ENCODE assay signal across 10 cellular contexts in the genomic region with DNA sequence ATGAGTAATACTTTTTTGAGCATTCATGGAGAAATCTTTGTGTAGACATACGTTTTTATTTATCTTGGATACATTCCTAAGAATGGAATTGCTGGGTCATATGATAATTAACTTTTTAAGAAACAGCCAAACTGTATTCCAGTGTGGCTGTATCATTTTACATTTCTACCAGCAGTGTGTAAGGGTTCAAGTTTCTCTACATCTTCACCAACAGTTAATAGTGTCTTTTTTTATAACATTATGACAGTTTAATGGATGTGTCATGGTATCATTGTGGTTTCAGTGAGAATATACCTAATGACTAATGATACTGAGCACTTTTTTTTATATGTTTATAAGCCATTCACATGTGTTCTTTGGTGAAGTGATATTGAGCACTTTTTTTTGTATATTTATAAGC. TPM values are rescaled to one million over a fixed set of nuclear protein-coding genes. Genes with fewer than 3 reads are reported as not detected.
A peak's percentile ranks its signal among the peaks of the same experiment; 100 is the strongest.
DNase-seq lines count a peak whose midpoint lies in the region; ATAC-seq and TF ChIP-seq lines count a peak whose summit lies in the region.
"Had no signal": no experiment of that assay in that cellular context is flagged by ENCODE, and none has a peak within 500 bp of the region (broad histone marks: within the 10 kb centered on the region; RNA-seq: fewer than 3 reads in every experiment).

No MANE protein-coding gene starts in this region.

- H4K20me1 ChIP-seq in PC-9 (ENCODE audit: insufficient read depth): peaks cover 51% of the 10 kb centered on the region

- H3K4me3 ChIP-seq in PC-9: no peak overlapping the region

- peaks cover 90% of the 10 kb centered on the region for H3K4me1 Mint-ChIP-seq in activated naive CD4-positive, alpha-beta T cell treated with anti-CD3 and anti-CD28 coated beads, Interleukin-2, amount 50 U/mL, for 24 hours
- H3K4me1 Mint-ChIP-seq in stimulated activated naive CD8-positive, alpha-beta T cell treated with anti-CD3 and anti-CD28 coated beads, Interleukin-15, amount 100 ng/mL, for 72 hours: peaks cover 52% of the 10 kb centered on the region

- H3K4me2 ChIP-seq in PC-9: peak overlapping the region; percentile 24; the same call in 1 of the 2 replicates

- peaks cover 99% of the 10 kb centered on the region for H3K79me2 ChIP-seq in PC-9 (ENCODE audit: low read depth)

- H3K9me2 ChIP-seq in PC-9 (ENCODE audit: insufficient read depth): no peaks in the 10 kb centered on the region

- peak overlapping the region; percentile 53 for H3K27ac Mint-ChIP-seq in activated naive CD4-positive, alpha-beta T cell treated with anti-CD3 and anti-CD28 coated beads, Interleukin-2, amount 50 U/mL, for 24 hours
- no peak overlapping the region for H3K27ac Mint-ChIP-seq in stimulated activated naive CD8-positive, alpha-beta T cell treated with anti-CD3 and anti-CD28 coated beads, Interleukin-15, amount 100 ng/mL, for 72 hours

- H3K27ac ChIP-seq in PC-9 (peak overlapping the region; percentile 69), epithelial cell of prostate (peak overlapping the region; percentile 28)

- H3K27me3 Mint-ChIP-seq in activated naive CD4-positive, alpha-beta T cell treated with anti-CD3 and anti-CD28 coated beads, Interleukin-2, amount 50 U/mL, for 24 hours: no peaks in the 10 kb centered on the region
- no peaks in the 10 kb centered on the region for H3K27me3 Mint-ChIP-seq in stimulated activated naive CD8-positive, alpha-beta T cell treated with anti-CD3 and anti-CD28 coated beads, Interleukin-15, amount 100 ng/mL, for 72 hours

- H3K27me3 ChIP-seq in PC-9 (ENCODE audit: insufficient read depth, low read depth): no peaks in the 10 kb centered on the region

- peaks cover 6% of the 10 kb centered on the region for H3K36me3 Mint-ChIP-seq in activated naive CD4-positive, alpha-beta T cell treated with anti-CD3 and anti-CD28 coated beads, Interleukin-2, amount 50 U/mL, for 24 hours

- no peaks in the 10 kb centered on the region for H3K9me3 ChIP-seq in PC-9 (ENCODE audit: insufficient read depth, low read depth)

- POLR2A ChIA-PET in PC-9 (lab: Charles Lee; ENCODE audit: unreplicated experiment): interaction anchor here (0.7 kb wide), 1 partner anchor 343 kb away, joined by 6 read pairs; no protein-coding TSS in a partner anchor

- intact Hi-C loops in PC-9 (cut with micrococcal nuclease; ENCODE audit: unreplicated experiment): loop anchor here (1.0 to 5.0 kb wide), 2 partner anchors 11 to 182 kb away; no protein-coding TSS in a partner anchor

- no peak for DNase-seq in activated naive CD4-positive, alpha-beta T cell treated with anti-CD3 and anti-CD28 coated beads, Interleukin-2, amount 50 U/mL, for 16 hours
- DNase-seq in PC-9 (peak in 1 of 2 experiments; percentile 80), epithelial cell of prostate (ENCODE audit: low read depth, low spot score) (peak; percentile 73), SIG-M5 treated with dmso at 0.1 percent for 504 hours (lab: John Stamatoyannopoulos, UW; ENCODE audit: unreplicated experiment) (no peak)
- DNase-seq in stimulated activated naive CD8-positive, alpha-beta T cell treated with anti-CD3 and anti-CD28 coated beads, Interleukin-15, amount 100 ng/mL, for 72 hours: no peak
- DNase-seq: activated CD8-positive, alpha-beta memory T cell treated with anti-CD3 and anti-CD28 coated beads, Interleukin-2, amount 50 U/mL, for 4 hours; left ventricle myocardium superior had no signal

- BruUV-seq in PC-9 (replicated peaks; lab: Mats Ljungman, UMichigan): no TSS peak

- peak; percentile 92 for ATAC-seq in stimulated activated naive CD8-positive, alpha-beta T cell treated with anti-CD3 and anti-CD28 coated beads, Interleukin-15, amount 100 ng/mL, for 72 hours
- no peak for ATAC-seq in HG03354 (IDR thresholded peaks at IDR 0.05; ENCODE audit: poor library complexity, severe bottlenecking, unreplicated experiment)
- no peak for ATAC-seq in GM21390 (IDR thresholded peaks at IDR 0.05; ENCODE audit: unreplicated experiment)
- ATAC-seq: left ventricle myocardium superior had no signal

- H3K9me3 Mint-ChIP-seq in activated naive CD4-positive, alpha-beta T cell treated with anti-CD3 and anti-CD28 coated beads, Interleukin-2, amount 50 U/mL, for 24 hours: no peaks in the 10 kb centered on the region
- no peaks in the 10 kb centered on the region for H3K9me3 Mint-ChIP-seq in stimulated activated naive CD8-positive, alpha-beta T cell treated with anti-CD3 and anti-CD28 coated beads, Interleukin-15, amount 100 ng/mL, for 72 hours

- peak overlapping the region; percentile 67 for H3K4me3 Mint-ChIP-seq in activated naive CD4-positive, alpha-beta T cell treated with anti-CD3 and anti-CD28 coated beads, Interleukin-2, amount 50 U/mL, for 24 hours
- no peak overlapping the region for H3K4me3 Mint-ChIP-seq in stimulated activated naive CD8-positive, alpha-beta T cell treated with anti-CD3 and anti-CD28 coated beads, Interleukin-15, amount 100 ng/mL, for 72 hours

- no peaks in the 10 kb centered on the region for H3K36me3 ChIP-seq in PC-9 (ENCODE audit: low read depth)

- TF ChIP-seq CTCF in PC-9 (conservative IDR thresholded peaks at IDR 0.05): no peak

- CTCF ChIA-PET in PC-9 (lab: Charles Lee): no interaction called here

- no peak overlapping the region for H2AFZ ChIP-seq in PC-9

- peaks cover 15% of the 10 kb centered on the region; the same call in 1 of the 2 replicates for H3F3A ChIP-seq in PC-9 (ENCODE audit: insufficient read depth, low read depth)

- H3K4me1 ChIP-seq in PC-9 (replicated peaks; ENCODE audit: insufficient read depth): peaks cover 18% of the 10 kb centered on the region

RNA-seq across cellular contexts. Expression of gene NIPBL, which starts 52.4 kb away (rescaled TPM):
- 83.8 and 124 TPM in 2 replicates for total RNA-seq in PC-9 (2021)
